15 cellular contexts compared by ENCODE assay signal in the genomic region with DNA sequence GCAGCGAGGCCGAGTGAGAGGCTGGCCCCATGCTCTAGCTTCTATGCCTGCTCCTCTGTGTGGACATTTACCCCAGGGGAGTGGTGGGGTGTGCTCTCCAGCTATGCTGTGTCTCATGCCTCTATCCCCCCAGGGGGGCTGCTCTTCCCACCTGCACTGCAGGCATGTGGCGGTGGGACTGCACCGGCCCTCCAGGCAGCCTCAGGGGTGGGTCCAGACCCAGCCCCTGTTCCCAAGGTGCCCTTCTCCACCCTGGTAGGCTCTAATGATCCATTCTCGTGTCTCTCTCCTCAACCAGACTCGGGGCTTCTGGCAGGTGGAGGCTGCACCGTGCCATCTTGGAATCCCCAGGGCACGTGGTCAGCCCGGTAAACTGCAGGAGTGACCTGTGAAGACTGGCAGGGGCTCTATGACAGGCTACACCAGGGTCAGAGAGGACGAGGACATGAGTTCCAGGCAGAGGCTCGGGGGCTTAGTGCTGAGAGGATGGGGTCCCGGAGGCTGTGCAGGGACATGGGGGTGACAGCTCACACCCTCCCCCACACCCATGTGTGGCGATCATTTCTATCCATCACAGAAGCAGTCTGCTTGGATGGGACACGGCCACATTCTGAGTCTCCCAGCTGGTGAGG. TPM values are rescaled to one million over a fixed set of nuclear protein-coding genes. Genes with fewer than 3 reads are reported as not detected.
DNase-seq lines count a peak whose midpoint lies in the region; ATAC-seq and TF ChIP-seq lines count a peak whose summit lies in the region.
"Had no signal": no experiment of that assay in that cellular context is flagged by ENCODE, and none has a peak within 500 bp of the region (broad histone marks: within the 10 kb centered on the region; RNA-seq: fewer than 3 reads in every experiment).

No MANE protein-coding gene starts in this region.

- no peak overlapping the region for H3K23ac ChIP-seq in IMR-90 (ENCODE audit: low read depth, low read length)

- H3K4me3 ChIP-seq in IMR-90 (ENCODE audit: insufficient read depth, low read depth, low read length) = no peak overlapping the region
- H3K4me3 ChIP-seq in smooth muscle cell = no peak overlapping the region
- H3K4me3 ChIP-seq: HAP-1 had no signal

- no peak for TF ChIP-seq CTCF in CD14-positive monocyte (IDR thresholded peaks at IDR 0.05)
- TF ChIP-seq CTCF in IMR-90 (conservative IDR thresholded peaks at IDR 0.05; ENCODE audit: low read depth, low read length) = no peak
- TF ChIP-seq CTCF in smooth muscle cell (IDR thresholded peaks at IDR 0.05; ENCODE audit: borderline replicate concordance, insufficient read depth, poor library complexity, severe bottlenecking) = no peak

- H3K56ac ChIP-seq in IMR-90 (ENCODE audit: extremely low read depth, insufficient read depth, low read length) = no peak overlapping the region

- H3K36me3 Mint-ChIP-seq in CD14-positive monocyte = no peaks in the 10 kb centered on the region
- H3K36me3 Mint-ChIP-seq: mesothelial cell of epicardium had no signal

- no peaks in the 10 kb centered on the region for H3K4me1 Mint-ChIP-seq in CD14-positive monocyte
- H3K4me1 Mint-ChIP-seq: activated T-helper 17 cell treated with anti-CD3 and anti-CD28 coated beads, Interleukin-2, amount 50 U/mL, for 72 hours had no signal

- no peaks in the 10 kb centered on the region for H3K79me1 ChIP-seq in IMR-90 (ENCODE audit: low read depth in 1 of 2, low read length in 2 of 2)

- no peak overlapping the region for H3K27ac ChIP-seq in IMR-90 (ENCODE audit: insufficient read depth, low read length)
- H3K27ac ChIP-seq in smooth muscle cell (ENCODE audit: low read depth) = peak overlapping the region; percentile 68

- no peak overlapping the region for H3K27ac Mint-ChIP-seq in CD14-positive monocyte
- H3K27ac Mint-ChIP-seq: activated T-helper 17 cell treated with anti-CD3 and anti-CD28 coated beads, Interleukin-2, amount 50 U/mL, for 72 hours had no signal

- H3K27me3 ChIP-seq in IMR-90 (ENCODE audit: control insufficient read depth, insufficient read depth, low read length) (no peaks in the 10 kb centered on the region; the same call in 1 of the 2 replicates), smooth muscle cell (ENCODE audit: low read depth) (no peaks in the 10 kb centered on the region)

- no peak overlapping the region for H2AFZ ChIP-seq in IMR-90 (replicated peaks; ENCODE audit: low read length, poor library complexity)
- H2AFZ ChIP-seq in smooth muscle cell (ENCODE audit: low read depth) = no peak overlapping the region

- no peak overlapping the region for H4K5ac ChIP-seq in IMR-90 (ENCODE audit: low read depth, low read length)

- H2BK120ac ChIP-seq in IMR-90 (ENCODE audit: low read depth, low read length) = no peak overlapping the region

- POLR2A ChIA-PET in IMR-90 (lab: Charles Lee; ENCODE audit: unreplicated experiment) = no interaction called here

- no peaks in the 10 kb centered on the region; the same call in 1 of the 2 replicates for H3K9me3 ChIP-seq in IMR-90 (ENCODE audit: control insufficient read depth, insufficient read depth, low read length)
- no peaks in the 10 kb centered on the region for H3K9me3 ChIP-seq in smooth muscle cell (replicated peaks; ENCODE audit: low read depth)
- H3K9me3 ChIP-seq: HAP-1 had no signal

- dilution Hi-C loops in IMR-90 (cut with HindIII; ENCODE audit: low sequenced_read_pairs, unreplicated experiment) = no loop called here

- H3K27me3 Mint-ChIP-seq in CD14-positive monocyte (ENCODE audit: low read depth in 3 of 3) = peaks cover 6 to 10% (median 8%) of the 10 kb centered on the region in 3 donors

- no TSS peak for BruUV-seq in IMR-90 (replicated peaks; lab: Mats Ljungman, UMichigan)

- H3K18ac ChIP-seq in IMR-90 (ENCODE audit: low read depth, low read length) = no peak overlapping the region

- H3K4me3 Mint-ChIP-seq in CD14-positive monocyte = no peak overlapping the region
- H3K4me3 Mint-ChIP-seq: activated T-helper 17 cell treated with anti-CD3 and anti-CD28 coated beads, Interleukin-2, amount 50 U/mL, for 72 hours; mesothelial cell of epicardium had no signal

- CTCF ChIA-PET in IMR-90 (lab: Yijun Ruan, JAX) = no interaction called here

- no peak overlapping the region for H3K14ac ChIP-seq in IMR-90 (replicated peaks; ENCODE audit: low read depth, low read length)

- no peak overlapping the region for H3K4ac ChIP-seq in IMR-90 (ENCODE audit: low read depth, low read length)

- ATAC-seq in IMR-90 (ENCODE audit: low read depth) (no peak), left lobe of liver (no peak)
- ATAC-seq: activated T-helper 17 cell treated with anti-CD3 and anti-CD28 coated beads, Interleukin-2, amount 50 U/mL, for 72 hours had no signal

- H3K9me1 ChIP-seq in IMR-90 (ENCODE audit: insufficient read depth, low read length) = peaks cover 1% of the 10 kb centered on the region; the same call in 1 of the 2 replicates

- peak overlapping the region; percentile 40 for H2AK5ac ChIP-seq in IMR-90 (ENCODE audit: low read depth, low read length)

- no peaks in the 10 kb centered on the region; the same call in 1 of the 2 replicates for H3K4me1 ChIP-seq in IMR-90 (ENCODE audit: control insufficient read depth, insufficient read depth, low read length)
- H3K4me1 ChIP-seq in smooth muscle cell (ENCODE audit: low read depth) = peaks cover 30% of the 10 kb centered on the region
- H3K4me1 ChIP-seq: HAP-1 had no signal

- intact Hi-C loops in CD14-positive monocyte (cut with micrococcal nuclease) (no loop called here), IMR-90 (cut with micrococcal nuclease) (no loop called here)

- H4K20me1 ChIP-seq in IMR-90 (ENCODE audit: insufficient read depth, low read length) (no peaks in the 10 kb centered on the region), smooth muscle cell (ENCODE audit: low read depth) (no peaks in the 10 kb centered on the region)

- no peak overlapping the region for H2AK9ac ChIP-seq in IMR-90 (replicated peaks; ENCODE audit: low read depth, low read length, poor library complexity)

- H2BK15ac ChIP-seq in IMR-90 (ENCODE audit: low read depth, low read length) = no peak overlapping the region

- H3K79me2 ChIP-seq in smooth muscle cell (ENCODE audit: low read depth) = no peaks in the 10 kb centered on the region

- TF ChIP-seq RAD21 in IMR-90 (IDR thresholded peaks at IDR 0.05; ENCODE audit: low read length) = no peak

- H2BK5ac ChIP-seq in IMR-90 (ENCODE audit: low read depth, low read length, poor library complexity, severe bottlenecking) = no peak overlapping the region

- H3K9ac ChIP-seq in IMR-90 (ENCODE audit: low read depth, low read length) = no peak overlapping the region
- H3K9ac ChIP-seq in smooth muscle cell (ENCODE audit: low read depth) = no peak overlapping the region

- TF ChIP-seq POLR2A in IMR-90 (IDR thresholded peaks at IDR 0.05; ENCODE audit: low read depth, low read length) = no peak

- no peak overlapping the region for H4K8ac ChIP-seq in IMR-90 (ENCODE audit: low read depth in 2 of 2, low read length in 2 of 2)

- H3K4me2 ChIP-seq in IMR-90 (ENCODE audit: low read depth, low read length) (no peak overlapping the region), smooth muscle cell (peak overlapping the region; percentile 55)

- H4K91ac ChIP-seq in IMR-90 (ENCODE audit: insufficient read depth, low read depth, low read length) = no peak overlapping the region

- in situ Hi-C loops in IMR-90 (cut with MboI; ENCODE audit: low sequenced_read_pairs) = no loop called here

- H3F3A ChIP-seq in smooth muscle cell (ENCODE audit: low read depth) = peaks cover 20% of the 10 kb centered on the region

- 88% methylated on average over 8 of the region's 14 CpGs; no CpG with 5 or more reads in 1 of the 2 experiments for WGBS in IMR-90 (ENCODE audit: extremely low coverage in 2 of 2, insufficient read length in 1 of 2), 2 experiments
- 83% methylated on average over 13 of the region's 14 CpGs for WGBS in smooth muscle cell (ENCODE audit: low lambda C conversion rate)

- no peak overlapping the region for H2BK20ac ChIP-seq in IMR-90 (ENCODE audit: low read depth, low read length)

- DNase-seq in CD14-positive monocyte (ENCODE audit: low spot score) (peak; percentile 18), IMR-90 (no peak), left lobe of liver (ENCODE audit: low spot score) (peak; percentile 35), smooth muscle cell (lab: John Stamatoyannopoulos, UW; ENCODE audit: unreplicated experiment) (no peak), COLO829 (ENCODE audit: low spot score) (no peak), NOMO-1 (lab: John Stamatoyannopoulos, UW; ENCODE audit: unreplicated experiment in 2 of 2) (no peak), DMS153 (lab: John Stamatoyannopoulos, UW) (no peak)
- DNase-seq: foreskin melanocyte, hypothalamus, NCI-H526 treated with DMSO at 0.1 percent for 48 hours, SHP77 treated with DMSO at 0.1 percent for 48 hours had no signal

- H3K36me3 ChIP-seq in IMR-90 (ENCODE audit: control insufficient read depth, insufficient read depth, low read length) (no peaks in the 10 kb centered on the region), smooth muscle cell (ENCODE audit: low read depth) (no peaks in the 10 kb centered on the region)
- H3K36me3 ChIP-seq: HAP-1 had no signal

- peaks cover 0 to 7% (median 4%) of the 10 kb centered on the region in 7 donors for H3K9me3 Mint-ChIP-seq in CD14-positive monocyte
- H3K9me3 Mint-ChIP-seq: activated T-helper 17 cell treated with anti-CD3 and anti-CD28 coated beads, Interleukin-2, amount 50 U/mL, for 72 hours had no signal

TF ChIP-seq in IMR-90, 13 proteins besides CTCF, POLR2A, EP300 and RAD21:
- TF ChIP-seq RFX5 (IDR thresholded peaks at IDR 0.05; ENCODE audit: low read depth, low read length) = no peak

RNA-seq across cellular contexts. Expression of a gene that starts 22.7 kb away (rescaled TPM):
- polyA plus RNA-seq in CD14-positive monocyte (not detected), IMR-90 (2012; rRNA removed) (154 and 173 TPM in 2 replicates), smooth muscle cell (1,100 and 1,443 TPM in 2 replicates)
- total RNA-seq in IMR-90 (2012; rRNA removed) (19.2 and 21.1 TPM in 2 replicates), left lobe of liver (2.8 TPM), smooth muscle cell (1,084 and 1,167 TPM in 2 replicates)
- polyA plus RNA-seq in IMR-90 (2012; cell fraction: cytosol; rRNA removed) = 95.5 and 194 TPM in 2 replicates
- polyA plus RNA-seq in IMR-90 (2012; cell fraction: nucleus; rRNA removed; ENCODE audit: low replicate concordance) = 391 and 419 TPM in 2 replicates
- polyA plus RNA-seq: neural cell had no signal

Comparison
In these comparisons a context has a peak if more than half of its experiments do, and no peak if none do; other contexts are left out.
1. DNase-seq: peak in CD14-positive monocyte (single experiment) and left lobe of liver (single experiment); none in IMR-90 (single experiment), smooth muscle cell (single experiment), COLO829 (single experiment), NOMO-1 (0 of 2) and DMS153 (single experiment).
2. RNA of a gene that starts 22.7 kb away (total RNA-seq): 1,084 to 1,167 TPM in smooth muscle cell; 19.2 to 21.1 TPM in IMR-90 and 2.8 TPM in left lobe of liver (single experiment); every median in the first group is over 10 times any median in the second.